In genomic region chr15:59388670-59389069, GRCh38 we compare ENCODE assay signal across 1 cellular context.
TF ChIP-seq lines count a peak whose summit lies in the region.

No MANE protein-coding gene starts in this region.

TF ChIP-seq in GM12878, 131 proteins besides CTCF, POLR2A, EP300 and RAD21:
- TF ChIP-seq CREB1 (IDR thresholded peaks at IDR 0.05; ENCODE audit: low read depth) (no peak), NR2C2 (IDR thresholded peaks at IDR 0.05; ENCODE audit: borderline replicate concordance, control insufficient read depth, insufficient read length, low read depth) (no peak), ZBTB33 (IDR thresholded peaks at IDR 0.05) (no peak), BCL11A (IDR thresholded peaks at IDR 0.05; ENCODE audit: low read depth, low read length) (no peak), ZBTB40 (IDR thresholded peaks at IDR 0.05; ENCODE audit: borderline replicate concordance) (no peak), ZNF384 (IDR thresholded peaks at IDR 0.05; ENCODE audit: borderline replicate concordance, low read depth, low read length) (no peak), TCF3 (IDR thresholded peaks at IDR 0.05; ENCODE audit: borderline replicate concordance, insufficient read depth, low read depth, low read length) (no peak), ZBTB4 (CRISPR knock-in tag; IDR thresholded peaks at IDR 0.05) (no peak), REST (IDR thresholded peaks at IDR 0.05; ENCODE audit: low read depth, low read length) (no peak)
